8 cellular contexts compared by ENCODE assay signal in the genomic region with DNA sequence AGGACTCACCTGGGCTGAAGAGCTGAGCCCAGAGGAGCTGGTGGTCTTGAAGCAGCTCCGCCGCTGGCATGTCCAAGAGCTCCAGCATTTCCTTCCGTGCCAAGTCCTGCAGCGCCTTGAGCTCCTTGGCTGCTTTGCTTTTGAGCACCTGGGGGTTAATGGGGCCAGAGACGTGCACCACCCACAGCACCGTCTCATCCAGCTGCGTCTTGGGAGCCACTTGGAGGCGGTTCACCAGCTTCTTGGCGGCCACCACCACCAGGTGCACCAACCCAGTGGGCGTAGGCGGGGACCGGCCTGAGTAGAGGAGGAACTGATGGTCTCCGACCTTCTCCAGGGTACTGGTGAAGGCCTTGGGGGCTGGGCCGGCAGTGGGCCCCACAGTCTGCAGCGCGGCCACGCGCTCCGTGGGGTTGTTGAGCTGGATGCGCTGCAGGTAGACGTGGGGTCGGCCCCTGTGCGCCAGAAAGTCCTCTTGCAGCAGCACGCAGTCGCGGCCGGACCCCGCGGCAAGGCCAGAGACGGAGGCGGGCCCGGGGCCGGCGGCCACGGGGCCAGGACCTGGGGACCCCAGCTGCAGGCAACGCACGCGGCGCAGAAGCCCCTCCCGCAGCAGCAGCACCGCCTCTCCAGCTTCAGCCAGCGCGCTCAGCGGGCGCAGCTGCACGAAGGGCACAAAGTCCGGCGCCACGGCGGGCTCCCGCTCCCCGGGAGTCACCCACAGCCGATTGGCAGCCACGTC. TPM values are rescaled to one million over a fixed set of nuclear protein-coding genes. Genes with fewer than 3 reads are reported as not detected.
A peak's percentile ranks its signal among the peaks of the same experiment; 100 is the strongest.
DNase-seq lines count a peak whose midpoint lies in the region; ATAC-seq and TF ChIP-seq lines count a peak whose summit lies in the region.
"Not testable (repeated sequence)": the region's sequence is repeated elsewhere in the genome, so short reads cannot be mapped to it uniquely, and the experiment has no call there.

No MANE protein-coding gene starts in this region.

- H3K4me1 Mint-ChIP-seq in activated CD4-positive, alpha-beta T cell treated with anti-CD3 and anti-CD28 coated beads, Interleukin-2, amount 10 ng/mL, durations not matched to agents 24 days and 14 days, result peaks cover 31% of the 10 kb centered on the region

- TF ChIP-seq POLR2A in upper lobe of left lung (IDR thresholded peaks at IDR 0.05), result not testable (repeated sequence)

- TF ChIP-seq EP300 in upper lobe of left lung (IDR thresholded peaks at IDR 0.05), result not testable (repeated sequence)

- DNase-seq in Jurkat, Clone E6-1 (ENCODE audit: low read depth, low spot score); activated CD4-positive, alpha-beta T cell treated with anti-CD3 and anti-CD28 coated beads, Interleukin-2, amount 10 ng/mL, durations not matched to agents 24 days and 14 days; coronary artery (ENCODE audit: low spot score): not testable (repeated sequence)
- DNase-seq in upper lobe of left lung, result peak in 1 of 2 donors; percentile 80

- ATAC-seq in upper lobe of left lung (ENCODE audit: low FRiP score in 2 of 2), result peak in 1 of 2 donors; percentile 15

- TF ChIP-seq CTCF in GM12875 (IDR thresholded peaks at IDR 0.05; ENCODE audit: borderline replicate concordance, insufficient read depth, low read depth, low read length); HEK293 (tag by site-specific recombination; IDR thresholded peaks at IDR 0.05); coronary artery (IDR thresholded peaks at IDR 0.05); neutrophil (IDR thresholded peaks at IDR 0.05); upper lobe of left lung (IDR thresholded peaks at IDR 0.05): not testable (repeated sequence)

- H3K9me3 Mint-ChIP-seq in activated CD4-positive, alpha-beta T cell treated with anti-CD3 and anti-CD28 coated beads, Interleukin-2, amount 10 ng/mL, durations not matched to agents 24 days and 14 days, result not testable (repeated sequence)

- WGBS in upper lobe of left lung, 2 donors, result 18% methylated on average over 3 of the region's 54 CpGs; no CpG with 5 or more reads in 1 of the 2 donors

- H3K27ac Mint-ChIP-seq in activated CD4-positive, alpha-beta T cell treated with anti-CD3 and anti-CD28 coated beads, Interleukin-2, amount 10 ng/mL, durations not matched to agents 24 days and 14 days, result not testable (repeated sequence)

- peak overlapping the region; percentile 86 for H3K4me3 Mint-ChIP-seq in activated CD4-positive, alpha-beta T cell treated with anti-CD3 and anti-CD28 coated beads, Interleukin-2, amount 10 ng/mL, durations not matched to agents 24 days and 14 days

- H3K4me1 ChIP-seq in HEK293 (ENCODE audit: control insufficient read depth, insufficient read depth, low read length), result not testable (repeated sequence)
- H3K4me1 ChIP-seq in neutrophil (ENCODE audit: control insufficient read depth in 1 of 2, insufficient read depth in 1 of 2, low read depth in 1 of 2, low read length in 1 of 2), result peaks cover 35 to 43% of the 10 kb centered on the region in 2 experiments
- H3K4me1 ChIP-seq in upper lobe of left lung, result peaks cover 42 to 62% (median 58%) of the 10 kb centered on the region in 4 donors

- CTCF ChIA-PET in HEK293 (lab: Yijun Ruan, JAX), result not testable (repeated sequence)

- POLR2A ChIA-PET in HEK293 (lab: Yijun Ruan, JAX), result interaction anchor here (0.9 to 2.2 kb wide), 2 partner anchors 15 to 55 kb away, joined by 3 to 26 read pairs; partner anchors contain the start of gene MFN2

- not testable (repeated sequence) for H3K27me3 Mint-ChIP-seq in activated CD4-positive, alpha-beta T cell treated with anti-CD3 and anti-CD28 coated beads, Interleukin-2, amount 10 ng/mL, durations not matched to agents 24 days and 14 days

- H3K4me3 ChIP-seq in GM12875 (ENCODE audit: low read depth, low read length) (peak overlapping the region; percentile 61), HEK293 (ENCODE audit: low read depth, low read length) (peak overlapping the region; percentile 65), coronary artery (peak overlapping the region; percentile 85), iPS-18c (ENCODE audit: insufficient read depth, low read depth, low read length) (peak overlapping the region; percentile 55), neutrophil (ENCODE audit: low read depth in 1 of 2, low read length in 1 of 2) (peak overlapping the region; percentile 63 to 64), upper lobe of left lung (peak overlapping the region; percentile 62 to 99 (median 78))
- peak overlapping the region; percentile 53 for H3K4me3 ChIP-seq in Jurkat, Clone E6-1 (ENCODE audit: low read length)

- H3K27me3 ChIP-seq in neutrophil, upper lobe of left lung: not testable (repeated sequence)

- intact Hi-C loops in activated CD4-positive, alpha-beta T cell treated with anti-CD3 and anti-CD28 coated beads, Interleukin-2, amount 10 ng/mL, durations not matched to agents 24 days and 14 days (cut with micrococcal nuclease), result not testable (repeated sequence)

- H3K27ac ChIP-seq in HEK293 (ENCODE audit: extremely low read depth, low read depth, low read length) (peak overlapping the region; percentile 63; the same call in 1 of the 2 replicates), coronary artery (peak overlapping the region in 1 of 2 donors; percentile 91), neutrophil (peak overlapping the region; percentile 91), upper lobe of left lung (peak overlapping the region in 2 of 4 donors; percentile 68 to 90)

- peaks cover 28% of the 10 kb centered on the region for H3K36me3 Mint-ChIP-seq in activated CD4-positive, alpha-beta T cell treated with anti-CD3 and anti-CD28 coated beads, Interleukin-2, amount 10 ng/mL, durations not matched to agents 24 days and 14 days (ENCODE audit: low read depth)

- H3K9me3 ChIP-seq in HEK293 (ENCODE audit: control insufficient read depth, insufficient read depth, low read depth, low read length); iPS-18c (ENCODE audit: control insufficient read depth, insufficient read depth, low read length); neutrophil; upper lobe of left lung: not testable (repeated sequence)

- H3K36me3 ChIP-seq in HEK293 (ENCODE audit: control insufficient read depth in 2 of 2, insufficient read depth in 1 of 2, low read length in 2 of 2) (peaks cover 24 to 40% of the 10 kb centered on the region in 2 experiments; a peak in 2 of 3 replicates), neutrophil (peaks cover 36% of the 10 kb centered on the region), upper lobe of left lung (peaks cover 7 to 33% (median 29%) of the 10 kb centered on the region in 4 donors)

TF ChIP-seq in HEK293, 187 proteins besides CTCF, POLR2A, EP300 and RAD21:
- 0 out of 2 replicates have a peak, but pooled peaks have one; percentile 17 for TF ChIP-seq ZFHX2 (tag by site-specific recombination; conservative IDR thresholded peaks at IDR 0.05)
- peak; percentile 60 for TF ChIP-seq ZBTB26 (tag by site-specific recombination; optimal IDR thresholded peaks at IDR 0.05)

RNA-seq across cellular contexts. Expression of gene KIAA2013, which starts 0.9 kb away (rescaled TPM):
- polyA plus RNA-seq in Jurkat, Clone E6-1 (2012; ENCODE audit: insufficient read depth, insufficient read length), result 32.2 TPM
- total RNA-seq in activated CD4-positive, alpha-beta T cell treated with anti-CD3 and anti-CD28 coated beads, Interleukin-2, amount 10 ng/mL, durations not matched to agents 24 days and 14 days, result 34.1 and 36.5 TPM in 2 replicates
- 10 to 100 TPM; 42.6 to 94.2 (median 58.7) TPM for total RNA-seq in upper lobe of left lung

RNA-seq across cellular contexts. Expression of gene PLOD1, which starts 9.2 kb away (rescaled TPM):
- 20.9 TPM for polyA plus RNA-seq in Jurkat, Clone E6-1 (2012; ENCODE audit: insufficient read depth, insufficient read length)
- total RNA-seq in activated CD4-positive, alpha-beta T cell treated with anti-CD3 and anti-CD28 coated beads, Interleukin-2, amount 10 ng/mL, durations not matched to agents 24 days and 14 days, result 40.3 and 40.6 TPM in 2 replicates
- total RNA-seq in upper lobe of left lung, result 10 to 100 TPM; 31.4 to 99.0 (median 52.8) TPM

RNA-seq across cellular contexts. Expression of gene MFN2, which starts 54.9 kb away (rescaled TPM):
- 29.4 TPM for polyA plus RNA-seq in Jurkat, Clone E6-1 (2012; ENCODE audit: insufficient read depth, insufficient read length)
- 84.6 and 88.7 TPM in 2 replicates for total RNA-seq in activated CD4-positive, alpha-beta T cell treated with anti-CD3 and anti-CD28 coated beads, Interleukin-2, amount 10 ng/mL, durations not matched to agents 24 days and 14 days
- 10 to 100 TPM; 40.9 to 80.6 (median 71.0) TPM for total RNA-seq in upper lobe of left lung
